Comparison of ENCODE assay signal across 16 cellular contexts in the genomic region with DNA sequence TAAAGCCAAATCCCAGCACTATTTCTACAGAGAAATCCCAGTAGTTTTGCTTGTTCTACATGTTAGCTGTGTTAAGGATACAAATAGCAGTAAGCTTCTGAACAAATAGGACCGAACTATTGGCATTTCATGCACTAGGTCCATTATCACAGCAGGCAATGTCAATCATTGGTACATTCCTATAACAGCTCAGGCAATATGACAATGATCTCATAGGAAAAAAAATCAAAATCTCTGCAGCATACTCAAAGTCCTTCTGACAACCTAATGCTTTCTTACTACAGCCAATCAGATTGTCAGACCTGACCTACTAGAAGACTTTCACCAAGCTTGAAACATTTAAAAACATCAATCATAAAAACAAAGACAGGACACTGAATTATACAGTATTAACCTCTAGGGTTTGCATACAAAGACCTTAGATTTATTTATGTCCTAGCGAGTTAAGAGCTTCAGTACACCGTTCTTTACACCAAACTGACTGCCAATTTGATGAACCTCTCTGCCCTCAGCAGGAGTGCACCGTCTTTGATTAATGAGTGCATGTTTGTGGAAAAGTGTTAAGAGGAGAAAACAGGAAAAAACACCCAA. TPM values are rescaled to one million over a fixed set of nuclear protein-coding genes. Genes with fewer than 3 reads are reported as not detected.
DNase-seq lines count a peak whose midpoint lies in the region; ATAC-seq and TF ChIP-seq lines count a peak whose summit lies in the region.
"Had no signal": no experiment of that assay in that cellular context is flagged by ENCODE, and none has a peak within 500 bp of the region (broad histone marks: within the 10 kb centered on the region; RNA-seq: fewer than 3 reads in every experiment).

No MANE protein-coding gene starts in this region.

- in situ Hi-C loops in gastrocnemius medialis (cut with MboI; ENCODE audit: low sequenced_read_pairs in 4 of 4), result loop anchor here in 1 of 4 donors (10.0 kb wide), 1 partner anchor 95 kb away; no protein-coding TSS in a partner anchor

- H3K27ac ChIP-seq in right cardiac atrium (ENCODE audit: low read length), result no peak overlapping the region
- peak overlapping the region; percentile 87 to 99 (median 96) for H3K27ac ChIP-seq in gastrocnemius medialis
- H3K27ac ChIP-seq: GM23248, skin epidermis had no signal

- H3K4me1 ChIP-seq in right cardiac atrium (ENCODE audit: control insufficient read depth, insufficient read depth, low read length) (no peaks in the 10 kb centered on the region), gastrocnemius medialis (peaks cover 45 to 60% of the 10 kb centered on the region in 2 donors)

- H3K27me3 ChIP-seq in right cardiac atrium (ENCODE audit: control insufficient read depth, insufficient read depth), result no peaks in the 10 kb centered on the region
- no peaks in the 10 kb centered on the region for H3K27me3 ChIP-seq in gastrocnemius medialis

- WGBS in right cardiac atrium, result 55% methylated on average over 4 of the region's 4 CpGs

- H3K27me3 Mint-ChIP-seq in activated T-cell treated with anti-CD3 and anti-CD28 coated beads, Interleukin-2, amount 50 U/mL, for 4 hours (ENCODE audit: low read depth), result peaks cover 7% of the 10 kb centered on the region

- H3K4me3 ChIP-seq in right cardiac atrium (ENCODE audit: low read length) (peak overlapping the region; percentile 18), gastrocnemius medialis (peak overlapping the region; percentile 16 to 92 (median 20))
- H3K4me3 ChIP-seq: GM23248, skin epidermis had no signal

- no peak for ATAC-seq in right cardiac atrium
- peak in 1 of 2 donors; percentile 31 for ATAC-seq in gastrocnemius medialis
- ATAC-seq in HG02610 (IDR thresholded peaks at IDR 0.05; ENCODE audit: unreplicated experiment), result no peak
- no peak for ATAC-seq in activated T-cell treated with anti-CD3 and anti-CD28 coated beads, Interleukin-2, amount 50 U/mL, for 4 hours
- no peak for ATAC-seq in GM19455 (IDR thresholded peaks at IDR 0.05; ENCODE audit: unreplicated experiment)
- ATAC-seq: activated CD4-positive, CD25-positive, alpha-beta regulatory T cell treated with anti-CD3 and anti-CD28 coated beads, Interleukin-2, amount 50 U/mL, for 24 hours; natural killer cell treated with Interleukin-12 subunit alpha and Interleukin-12 subunit beta and Interleukin-15 and Interleukin-18, amount 100 ng/mL, for 72 hours; stimulated activated naive CD8-positive, alpha-beta T cell treated with anti-CD3 and anti-CD28 coated beads, Interleukin-15, amount 100 ng/mL, for 72 hours had no signal

- no peaks in the 10 kb centered on the region for H3K9me3 ChIP-seq in right cardiac atrium (ENCODE audit: control insufficient read depth, low read length)
- H3K9me3 ChIP-seq in gastrocnemius medialis, result no peaks in the 10 kb centered on the region

- H3K36me3 ChIP-seq in gastrocnemius medialis, result no peaks in the 10 kb centered on the region

- H3K4me1 Mint-ChIP-seq in activated T-cell treated with anti-CD3 and anti-CD28 coated beads, Interleukin-2, amount 50 U/mL, for 4 hours (ENCODE audit: low read depth), result peaks cover 4% of the 10 kb centered on the region

- TF ChIP-seq POLR2A in gastrocnemius medialis (IDR thresholded peaks at IDR 0.05), result no peak

- no peaks in the 10 kb centered on the region for H3K9me3 Mint-ChIP-seq in activated T-cell treated with anti-CD3 and anti-CD28 coated beads, Interleukin-2, amount 50 U/mL, for 4 hours
- H3K9me3 Mint-ChIP-seq: natural killer cell treated with Interleukin-12 subunit alpha and Interleukin-12 subunit beta and Interleukin-15 and Interleukin-18, amount 100 ng/mL, for 72 hours; stimulated activated naive CD8-positive, alpha-beta T cell treated with anti-CD3 and anti-CD28 coated beads, Interleukin-15, amount 100 ng/mL, for 72 hours had no signal

- no peak for TF ChIP-seq CTCF in gastrocnemius medialis (IDR thresholded peaks at IDR 0.05 in 4 of 5, conservative IDR thresholded peaks at IDR 0.05 in 1 of 5)

- no peaks in the 10 kb centered on the region for H3K36me3 Mint-ChIP-seq in activated T-cell treated with anti-CD3 and anti-CD28 coated beads, Interleukin-2, amount 50 U/mL, for 4 hours (ENCODE audit: insufficient read depth)
- H3K36me3 Mint-ChIP-seq: natural killer cell treated with Interleukin-12 subunit alpha and Interleukin-12 subunit beta and Interleukin-15 and Interleukin-18, amount 100 ng/mL, for 72 hours had no signal

- H3K4me3 Mint-ChIP-seq in activated T-cell treated with anti-CD3 and anti-CD28 coated beads, Interleukin-2, amount 50 U/mL, for 4 hours, result no peak overlapping the region
- H3K4me3 Mint-ChIP-seq: natural killer cell treated with Interleukin-12 subunit alpha and Interleukin-12 subunit beta and Interleukin-15 and Interleukin-18, amount 100 ng/mL, for 72 hours; stimulated activated naive CD8-positive, alpha-beta T cell treated with anti-CD3 and anti-CD28 coated beads, Interleukin-15, amount 100 ng/mL, for 72 hours had no signal

- peak; percentile 28 for DNase-seq in NCI-H1694 treated with DMSO at 0.1 percent for 48 hours (lab: John Stamatoyannopoulos, UW)
- no peak for DNase-seq in NCI-H1694 (lab: John Stamatoyannopoulos, UW)
- DNase-seq in NCI-H2081 treated with DMSO at 0.1 percent for 48 hours (lab: John Stamatoyannopoulos, UW), result peak; percentile 12
- DNase-seq in right cardiac atrium, result no peak
- no peak for DNase-seq in gastrocnemius medialis
- DNase-seq in activated T-cell treated with anti-CD3 and anti-CD28 coated beads, Interleukin-2, amount 50 U/mL, for 4 hours, result no peak
- DNase-seq: cerebellar nuclear complex; GF-D8; GM23248; Karpas-422; stimulated activated naive CD8-positive, alpha-beta T cell treated with anti-CD3 and anti-CD28 coated beads, Interleukin-15, amount 100 ng/mL, for 72 hours had no signal

- intact Hi-C loops in right cardiac atrium (cut with DNase I) (loop anchor here in 1 of 4 donors (10.0 kb wide), 1 partner anchor 105 kb away; a partner anchor contains a TSS), gastrocnemius medialis (cut with DNase I; ENCODE audit: low total_unique reads) (loop anchor here (10.0 kb wide), 1 partner anchor 325 kb away; a partner anchor contains a TSS)

RNA-seq across cellular contexts. Expression of a gene that starts 6.3 kb away (rescaled TPM):
- 10 to 100 TPM; 34.8 to 43.2 (median 41.8) TPM for total RNA-seq in right cardiac atrium
- 16.1 TPM for polyA plus RNA-seq in right cardiac atrium
- 10 to 100 TPM; 27.6 to 57.2 (median 52.3) TPM for total RNA-seq in gastrocnemius medialis
- total RNA-seq in activated T-cell treated with anti-CD3 and anti-CD28 coated beads, Interleukin-2, amount 50 U/mL, for 4 hours, result 1 to 10 TPM; 5.0 to 6.7 (median 5.1) TPM

Comparison
In these comparisons a context has a peak if more than half of its experiments do, and no peak if none do; other contexts are left out.
1. DNase-seq: peak in NCI-H1694 treated with DMSO at 0.1 percent for 48 hours (single experiment) and NCI-H2081 treated with DMSO at 0.1 percent for 48 hours (single experiment); none in NCI-H1694 (single experiment), right cardiac atrium (0 of 3), gastrocnemius medialis (0 of 2) and activated T-cell treated with anti-CD3 and anti-CD28 coated beads, Interleukin-2, amount 50 U/mL, for 4 hours (single experiment).